1 cellular context compared by ENCODE assay signal in the genomic region with DNA sequence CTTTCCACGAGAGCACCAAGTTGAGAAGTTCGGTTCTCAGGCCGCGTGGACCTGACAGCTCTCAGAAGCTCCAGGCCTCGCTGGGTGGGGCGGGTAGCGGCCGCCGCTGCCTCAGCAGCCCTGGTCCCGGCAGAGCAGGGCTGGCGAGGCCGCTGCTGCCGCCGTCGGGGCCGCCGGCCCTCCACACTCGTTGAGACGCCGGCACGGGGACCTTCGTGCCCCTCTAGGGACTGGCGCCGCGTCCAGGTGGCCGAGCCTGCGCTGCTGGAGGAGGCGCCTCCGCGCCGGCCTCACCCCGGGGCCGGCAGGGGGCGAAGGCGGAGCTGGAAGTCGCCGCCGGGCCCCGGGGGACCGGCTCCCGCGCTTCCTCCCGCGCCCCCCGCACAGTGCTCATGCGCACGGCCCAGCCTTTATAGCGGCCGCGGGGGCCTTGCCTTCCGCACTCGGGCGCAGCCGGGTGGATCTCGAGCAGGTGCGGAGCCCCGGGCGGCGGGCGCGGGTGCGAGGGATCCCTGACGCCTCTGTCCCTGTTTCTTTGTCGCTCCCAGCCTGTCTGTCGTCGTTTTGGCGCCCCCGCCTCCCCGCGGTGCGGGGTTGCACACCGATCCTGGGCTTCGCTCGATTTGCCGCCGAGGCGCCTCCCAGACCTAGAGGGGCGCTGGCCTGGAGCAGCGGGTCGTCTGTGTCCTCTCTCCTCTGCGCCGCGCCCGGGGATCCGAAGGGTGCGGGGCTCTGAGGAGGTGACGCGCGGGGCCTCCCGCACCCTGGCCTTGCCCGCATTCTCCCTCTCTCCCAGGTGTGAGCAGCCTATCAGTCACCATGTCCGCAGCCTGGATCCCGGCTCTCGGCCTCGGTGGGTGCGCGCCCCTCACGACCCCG.
TF ChIP-seq lines count a peak whose summit lies in the region.

Gene COCH, plus strand, starts transcription at position 440 of the 879 bp plus-strand sequence. Its CDS starts 380 bp downstream, at position 820.

TF ChIP-seq in H1, 55 proteins besides CTCF, POLR2A, EP300 and RAD21 (continued from another document):
- TF ChIP-seq ATF3 (IDR thresholded peaks at IDR 0.05; ENCODE audit: insufficient read depth, low read depth, low read length) (no peak), EZH2 (IDR thresholded peaks at IDR 0.05; ENCODE audit: low read depth, low read length, severe bottlenecking) (peak; percentile 62), MAFK (IDR thresholded peaks at IDR 0.05; ENCODE audit: low read depth, low read length) (no peak), JUN (IDR thresholded peaks at IDR 0.05; ENCODE audit: low read depth, low read length) (no peak), EGR1 (IDR thresholded peaks at IDR 0.05; ENCODE audit: borderline replicate concordance, low read depth, low read length) (no peak), CBX8 (IDR thresholded peaks at IDR 0.05; ENCODE audit: borderline replicate concordance, low read depth, low read length) (no peak), ZNF274 (IDR thresholded peaks at IDR 0.05; ENCODE audit: borderline replicate concordance, extremely low read depth, low read length) (no peak), NRF1 (IDR thresholded peaks at IDR 0.05; ENCODE audit: low read depth, low read length) (peak; percentile 32), HDAC2 (IDR thresholded peaks at IDR 0.05; ENCODE audit: borderline replicate concordance in 1 of 2, low read depth in 2 of 2, low read length in 2 of 2) (no peak; a peak in 1 of 4 replicates), POLR2AphosphoS5 (IDR thresholded peaks at IDR 0.05; ENCODE audit: low read depth, low read length) (no peak), TCF12 (IDR thresholded peaks at IDR 0.05; ENCODE audit: low read depth, low read length) (0 out of 2 replicates have a peak, but pooled peaks have one; percentile 65), JUND (IDR thresholded peaks at IDR 0.05; ENCODE audit: low read length) (no peak), MAX (IDR thresholded peaks at IDR 0.05) (peak; percentile 6; the same call in 1 of the 2 replicates), RNF2 (IDR thresholded peaks at IDR 0.05; ENCODE audit: borderline replicate concordance, low read depth, low read length, missing control alignments, poor library complexity, severe bottlenecking) (peak; percentile 21), TAF7 (optimal IDR thresholded peaks at IDR 0.05; ENCODE audit: borderline replicate concordance, low read depth, low read length) (peak; percentile 11), SIX5 (IDR thresholded peaks at IDR 0.05; ENCODE audit: low read depth, low read length) (no peak), NANOG (IDR thresholded peaks at IDR 0.05; ENCODE audit: insufficient read depth, low read depth, low read length, poor library complexity, severe bottlenecking) (no peak), RBBP5 (IDR thresholded peaks at IDR 0.05; ENCODE audit: borderline replicate concordance, low read depth, low read length) (no peak; the same call in 1 of the 2 replicates), RFX5 (IDR thresholded peaks at IDR 0.05; ENCODE audit: borderline replicate concordance, low read depth, low read length) (no peak), SP1 (IDR thresholded peaks at IDR 0.05; ENCODE audit: low read depth, low read length) (no peak), SAP30 (IDR thresholded peaks at IDR 0.05; ENCODE audit: insufficient read depth, insufficient replicate concordance, low read length) (no peak), SP4 (IDR thresholded peaks at IDR 0.05; ENCODE audit: low read length) (no peak), CHD2 (IDR thresholded peaks at IDR 0.05; ENCODE audit: low read length) (no peak), ASH2L (IDR thresholded peaks at IDR 0.05; ENCODE audit: low read length) (no peak), FOSL1 (IDR thresholded peaks at IDR 0.05; ENCODE audit: insufficient read depth, low read depth, low read length) (no peak), HDAC6 (IDR thresholded peaks at IDR 0.05; ENCODE audit: low read depth, low read length) (no peak), USF2 (IDR thresholded peaks at IDR 0.05; ENCODE audit: low read length) (no peak), GABPA (IDR thresholded peaks at IDR 0.05; ENCODE audit: borderline replicate concordance, insufficient read depth, low read length) (0 out of 2 replicates have a peak, but pooled peaks have one; percentile 28), BCL11A (IDR thresholded peaks at IDR 0.05; ENCODE audit: low read depth in 2 of 2, low read length in 2 of 2) (no peak), KDM1A (IDR thresholded peaks at IDR 0.05; ENCODE audit: borderline replicate concordance, low read length) (no peak), TEAD4 (IDR thresholded peaks at IDR 0.05; ENCODE audit: low read depth, low read length) (no peak), TAF1 (IDR thresholded peaks at IDR 0.05; ENCODE audit: low read depth, low read length) (peak; percentile 26; the same call in 1 of the 2 replicates), SRF (IDR thresholded peaks at IDR 0.05; ENCODE audit: low read depth, low read length) (no peak), GTF2F1 (IDR thresholded peaks at IDR 0.05; ENCODE audit: borderline replicate concordance, low read depth, low read length) (no peak), CTBP2 (IDR thresholded peaks at IDR 0.05; ENCODE audit: borderline replicate concordance, insufficient read depth, insufficient read length, low read length) (no peak), PHF8 (conservative IDR thresholded peaks at IDR 0.05; ENCODE audit: low read depth, low read length) (peak; percentile 42; the same call in 1 of the 2 replicates), KDM5A (IDR thresholded peaks at IDR 0.05; ENCODE audit: low read length) (no peak), SP2 (IDR thresholded peaks at IDR 0.05; ENCODE audit: low read length) (no peak), TBP (IDR thresholded peaks at IDR 0.05; ENCODE audit: low read depth, low read length) (0 out of 2 replicates have a peak, but pooled peaks have one; percentile 25), SUZ12 (IDR thresholded peaks at IDR 0.05; ENCODE audit: low read length) (peak; percentile 66)
- TF ChIP-seq, protein P1, sequence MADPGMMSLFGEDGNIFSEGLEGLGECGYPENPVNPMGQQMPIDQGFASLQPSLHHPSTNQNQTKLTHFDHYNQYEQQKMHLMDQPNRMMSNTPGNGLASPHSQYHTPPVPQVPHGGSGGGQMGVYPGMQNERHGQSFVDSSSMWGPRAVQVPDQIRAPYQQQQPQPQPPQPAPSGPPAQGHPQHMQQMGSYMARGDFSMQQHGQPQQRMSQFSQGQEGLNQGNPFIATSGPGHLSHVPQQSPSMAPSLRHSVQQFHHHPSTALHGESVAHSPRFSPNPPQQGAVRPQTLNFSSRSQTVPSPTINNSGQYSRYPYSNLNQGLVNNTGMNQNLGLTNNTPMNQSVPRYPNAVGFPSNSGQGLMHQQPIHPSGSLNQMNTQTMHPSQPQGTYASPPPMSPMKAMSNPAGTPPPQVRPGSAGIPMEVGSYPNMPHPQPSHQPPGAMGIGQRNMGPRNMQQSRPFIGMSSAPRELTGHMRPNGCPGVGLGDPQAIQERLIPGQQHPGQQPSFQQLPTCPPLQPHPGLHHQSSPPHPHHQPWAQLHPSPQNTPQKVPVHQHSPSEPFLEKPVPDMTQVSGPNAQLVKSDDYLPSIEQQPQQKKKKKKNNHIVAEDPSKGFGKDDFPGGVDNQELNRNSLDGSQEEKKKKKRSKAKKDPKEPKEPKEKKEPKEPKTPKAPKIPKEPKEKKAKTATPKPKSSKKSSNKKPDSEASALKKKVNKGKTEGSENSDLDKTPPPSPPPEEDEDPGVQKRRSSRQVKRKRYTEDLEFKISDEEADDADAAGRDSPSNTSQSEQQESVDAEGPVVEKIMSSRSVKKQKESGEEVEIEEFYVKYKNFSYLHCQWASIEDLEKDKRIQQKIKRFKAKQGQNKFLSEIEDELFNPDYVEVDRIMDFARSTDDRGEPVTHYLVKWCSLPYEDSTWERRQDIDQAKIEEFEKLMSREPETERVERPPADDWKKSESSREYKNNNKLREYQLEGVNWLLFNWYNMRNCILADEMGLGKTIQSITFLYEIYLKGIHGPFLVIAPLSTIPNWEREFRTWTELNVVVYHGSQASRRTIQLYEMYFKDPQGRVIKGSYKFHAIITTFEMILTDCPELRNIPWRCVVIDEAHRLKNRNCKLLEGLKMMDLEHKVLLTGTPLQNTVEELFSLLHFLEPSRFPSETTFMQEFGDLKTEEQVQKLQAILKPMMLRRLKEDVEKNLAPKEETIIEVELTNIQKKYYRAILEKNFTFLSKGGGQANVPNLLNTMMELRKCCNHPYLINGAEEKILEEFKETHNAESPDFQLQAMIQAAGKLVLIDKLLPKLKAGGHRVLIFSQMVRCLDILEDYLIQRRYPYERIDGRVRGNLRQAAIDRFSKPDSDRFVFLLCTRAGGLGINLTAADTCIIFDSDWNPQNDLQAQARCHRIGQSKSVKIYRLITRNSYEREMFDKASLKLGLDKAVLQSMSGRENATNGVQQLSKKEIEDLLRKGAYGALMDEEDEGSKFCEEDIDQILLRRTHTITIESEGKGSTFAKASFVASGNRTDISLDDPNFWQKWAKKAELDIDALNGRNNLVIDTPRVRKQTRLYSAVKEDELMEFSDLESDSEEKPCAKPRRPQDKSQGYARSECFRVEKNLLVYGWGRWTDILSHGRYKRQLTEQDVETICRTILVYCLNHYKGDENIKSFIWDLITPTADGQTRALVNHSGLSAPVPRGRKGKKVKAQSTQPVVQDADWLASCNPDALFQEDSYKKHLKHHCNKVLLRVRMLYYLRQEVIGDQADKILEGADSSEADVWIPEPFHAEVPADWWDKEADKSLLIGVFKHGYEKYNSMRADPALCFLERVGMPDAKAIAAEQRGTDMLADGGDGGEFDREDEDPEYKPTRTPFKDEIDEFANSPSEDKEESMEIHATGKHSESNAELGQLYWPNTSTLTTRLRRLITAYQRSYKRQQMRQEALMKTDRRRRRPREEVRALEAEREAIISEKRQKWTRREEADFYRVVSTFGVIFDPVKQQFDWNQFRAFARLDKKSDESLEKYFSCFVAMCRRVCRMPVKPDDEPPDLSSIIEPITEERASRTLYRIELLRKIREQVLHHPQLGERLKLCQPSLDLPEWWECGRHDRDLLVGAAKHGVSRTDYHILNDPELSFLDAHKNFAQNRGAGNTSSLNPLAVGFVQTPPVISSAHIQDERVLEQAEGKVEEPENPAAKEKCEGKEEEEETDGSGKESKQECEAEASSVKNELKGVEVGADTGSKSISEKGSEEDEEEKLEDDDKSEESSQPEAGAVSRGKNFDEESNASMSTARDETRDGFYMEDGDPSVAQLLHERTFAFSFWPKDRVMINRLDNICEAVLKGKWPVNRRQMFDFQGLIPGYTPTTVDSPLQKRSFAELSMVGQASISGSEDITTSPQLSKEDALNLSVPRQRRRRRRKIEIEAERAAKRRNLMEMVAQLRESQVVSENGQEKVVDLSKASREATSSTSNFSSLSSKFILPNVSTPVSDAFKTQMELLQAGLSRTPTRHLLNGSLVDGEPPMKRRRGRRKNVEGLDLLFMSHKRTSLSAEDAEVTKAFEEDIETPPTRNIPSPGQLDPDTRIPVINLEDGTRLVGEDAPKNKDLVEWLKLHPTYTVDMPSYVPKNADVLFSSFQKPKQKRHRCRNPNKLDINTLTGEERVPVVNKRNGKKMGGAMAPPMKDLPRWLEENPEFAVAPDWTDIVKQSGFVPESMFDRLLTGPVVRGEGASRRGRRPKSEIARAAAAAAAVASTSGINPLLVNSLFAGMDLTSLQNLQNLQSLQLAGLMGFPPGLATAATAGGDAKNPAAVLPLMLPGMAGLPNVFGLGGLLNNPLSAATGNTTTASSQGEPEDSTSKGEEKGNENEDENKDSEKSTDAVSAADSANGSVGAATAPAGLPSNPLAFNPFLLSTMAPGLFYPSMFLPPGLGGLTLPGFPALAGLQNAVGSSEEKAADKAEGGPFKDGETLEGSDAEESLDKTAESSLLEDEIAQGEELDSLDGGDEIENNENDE (IDR thresholded peaks at IDR 0.05; ENCODE audit: insufficient replicate concordance, low read length) = no peak
- TF ChIP-seq, protein P2, sequence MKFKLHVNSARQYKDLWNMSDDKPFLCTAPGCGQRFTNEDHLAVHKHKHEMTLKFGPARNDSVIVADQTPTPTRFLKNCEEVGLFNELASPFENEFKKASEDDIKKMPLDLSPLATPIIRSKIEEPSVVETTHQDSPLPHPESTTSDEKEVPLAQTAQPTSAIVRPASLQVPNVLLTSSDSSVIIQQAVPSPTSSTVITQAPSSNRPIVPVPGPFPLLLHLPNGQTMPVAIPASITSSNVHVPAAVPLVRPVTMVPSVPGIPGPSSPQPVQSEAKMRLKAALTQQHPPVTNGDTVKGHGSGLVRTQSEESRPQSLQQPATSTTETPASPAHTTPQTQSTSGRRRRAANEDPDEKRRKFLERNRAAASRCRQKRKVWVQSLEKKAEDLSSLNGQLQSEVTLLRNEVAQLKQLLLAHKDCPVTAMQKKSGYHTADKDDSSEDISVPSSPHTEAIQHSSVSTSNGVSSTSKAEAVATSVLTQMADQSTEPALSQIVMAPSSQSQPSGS (IDR thresholded peaks at IDR 0.05; ENCODE audit: low read length) = no peak
- TF ChIP-seq, protein P3, sequence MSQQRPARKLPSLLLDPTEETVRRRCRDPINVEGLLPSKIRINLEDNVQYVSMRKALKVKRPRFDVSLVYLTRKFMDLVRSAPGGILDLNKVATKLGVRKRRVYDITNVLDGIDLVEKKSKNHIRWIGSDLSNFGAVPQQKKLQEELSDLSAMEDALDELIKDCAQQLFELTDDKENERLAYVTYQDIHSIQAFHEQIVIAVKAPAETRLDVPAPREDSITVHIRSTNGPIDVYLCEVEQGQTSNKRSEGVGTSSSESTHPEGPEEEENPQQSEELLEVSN (IDR thresholded peaks at IDR 0.05) = peak; percentile 66; the same call in 1 of the 2 replicates
